ENCODE assay signal across 8 cellular contexts in the genomic region with DNA sequence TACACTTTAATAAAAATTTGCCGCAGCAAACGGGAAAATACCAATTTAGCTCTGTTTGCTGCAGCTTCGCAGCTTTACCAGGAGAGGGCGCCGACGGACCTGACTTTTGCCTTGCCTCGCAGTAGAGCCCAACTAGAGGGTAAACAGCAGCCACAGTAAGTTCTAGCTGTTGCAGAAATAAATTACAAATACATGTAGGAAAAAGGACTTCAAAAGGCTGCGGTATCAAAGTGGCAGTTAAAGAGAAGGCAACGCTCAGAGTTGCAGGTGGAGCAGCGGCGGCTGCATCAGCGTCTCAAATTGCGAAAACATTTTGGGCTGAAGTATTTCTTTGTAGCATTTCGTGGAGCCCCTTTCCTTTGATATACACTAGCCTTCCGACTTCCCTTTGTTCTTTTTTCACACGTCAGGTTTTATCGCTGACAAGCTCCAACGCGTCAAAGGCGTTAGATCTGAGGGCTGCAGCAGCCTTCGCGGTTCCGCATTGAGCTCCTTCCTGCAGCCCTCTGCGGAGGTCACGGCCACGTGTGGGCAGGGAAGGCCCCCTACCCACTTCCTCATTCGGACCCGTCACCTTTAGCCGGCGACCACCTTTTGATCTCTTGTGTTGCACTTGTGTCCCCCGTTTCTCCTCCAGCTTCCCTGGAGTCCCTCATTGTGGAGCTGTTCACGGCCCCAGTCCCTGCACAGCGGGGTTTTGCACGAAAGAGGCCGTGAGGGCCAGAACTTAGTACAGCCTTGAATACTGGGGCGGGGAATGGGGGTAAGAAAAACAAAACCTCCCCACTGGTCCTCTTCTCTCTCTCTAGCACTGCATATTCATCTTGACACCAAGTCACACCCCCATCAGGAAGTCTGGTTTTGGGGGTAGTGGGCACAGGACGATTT.
DNase-seq lines count a peak whose midpoint lies in the region; ATAC-seq and TF ChIP-seq lines count a peak whose summit lies in the region.

No MANE protein-coding gene starts in this region.

- H3K4me2 ChIP-seq in OCI-LY7 (ENCODE audit: low read length) (peak overlapping the region; percentile 57; the same call in 1 of the 2 replicates), neural cell (ENCODE audit: low read length) (peak overlapping the region; percentile 10)

- H3K9me3 Mint-ChIP-seq in activated T-helper 1 cell treated with anti-CD3 and anti-CD28 coated beads, Interleukin-12 subunit alpha, Interleukin-12 subunit beta, Interleukin-2, Interleukin-4 antibody, amounts not matched to agents 30 ng/mL and 10 ng/mL and 1 ng/mL, durations not matched to agents 14 hours and 24 hours and 36 hours = no peaks in the 10 kb centered on the region

- no peaks in the 10 kb centered on the region for H3K9me2 ChIP-seq in OCI-LY7 (ENCODE audit: insufficient read depth, low read length)
- no peaks in the 10 kb centered on the region for H3K9me2 ChIP-seq in neural cell (ENCODE audit: insufficient read depth, low read length)

- POLR2A ChIA-PET in OCI-LY7 (lab: Charles Lee) = interaction anchor here (0.8 to 2.3 kb wide), 8 partner anchors 9 to 386 kb away, joined by 3 to 9 read pairs (median 4); no protein-coding TSS in a partner anchor

- H3K36me3 ChIP-seq in OCI-LY7 (ENCODE audit: insufficient read depth, low read length) = no peaks in the 10 kb centered on the region
- H3K36me3 ChIP-seq in neural cell (ENCODE audit: insufficient read depth, low read length) = no peaks in the 10 kb centered on the region

- H3K79me2 ChIP-seq in OCI-LY7 (ENCODE audit: insufficient read depth, low read depth, low read length) (no peaks in the 10 kb centered on the region), neural cell (replicated peaks; ENCODE audit: insufficient read depth, low read length) (no peaks in the 10 kb centered on the region)

- peak overlapping the region; percentile 18 for H3K4me3 ChIP-seq in OCI-LY7 (ENCODE audit: low read depth, low read length, poor library complexity, severe bottlenecking)
- H3K4me3 ChIP-seq in fibroblast of pulmonary artery (replicated peaks; ENCODE audit: low read depth, low read length) = peak overlapping the region; percentile 36
- H3K4me3 ChIP-seq in neural cell (ENCODE audit: low read length) = peak overlapping the region; percentile 61

- H3F3A ChIP-seq in neural cell (ENCODE audit: insufficient read depth, low read length, poor library complexity, severe bottlenecking) = no peaks in the 10 kb centered on the region

- peaks cover 8% of the 10 kb centered on the region for H3K27me3 Mint-ChIP-seq in activated T-helper 1 cell treated with anti-CD3 and anti-CD28 coated beads, Interleukin-12 subunit alpha, Interleukin-12 subunit beta, Interleukin-2, Interleukin-4 antibody, amounts not matched to agents 30 ng/mL and 10 ng/mL and 1 ng/mL, durations not matched to agents 14 hours and 24 hours and 36 hours (ENCODE audit: insufficient read depth)

- peak; percentile 62 for TF ChIP-seq EP300 in neural cell (conservative IDR thresholded peaks at IDR 0.05; ENCODE audit: poor library complexity, severe bottlenecking)

- H2AFZ ChIP-seq in OCI-LY7 (ENCODE audit: low read length) = peak overlapping the region; percentile 57; the same call in 1 of the 2 replicates
- peak overlapping the region; percentile 15 for H2AFZ ChIP-seq in neural cell (ENCODE audit: low read depth, low read length)

- no peaks in the 10 kb centered on the region for H3K27me3 ChIP-seq in neural cell (ENCODE audit: insufficient read depth, low read depth, low read length)

- no peaks in the 10 kb centered on the region for H3K36me3 Mint-ChIP-seq in activated T-helper 1 cell treated with anti-CD3 and anti-CD28 coated beads, Interleukin-12 subunit alpha, Interleukin-12 subunit beta, Interleukin-2, Interleukin-4 antibody, amounts not matched to agents 30 ng/mL and 10 ng/mL and 1 ng/mL, durations not matched to agents 14 hours and 24 hours and 36 hours (ENCODE audit: low read depth)

- H3K9me3 ChIP-seq in OCI-LY7 (ENCODE audit: low read length) = no peaks in the 10 kb centered on the region
- no peaks in the 10 kb centered on the region for H3K9me3 ChIP-seq in neural cell (ENCODE audit: low read length)

- peak overlapping the region; percentile 59 for H3K9ac ChIP-seq in neural cell (ENCODE audit: low read length)

- H4K20me1 ChIP-seq in OCI-LY7 (ENCODE audit: insufficient read depth, low read length) (no peaks in the 10 kb centered on the region), neural cell (ENCODE audit: insufficient read depth) (no peaks in the 10 kb centered on the region)

- H3K27ac Mint-ChIP-seq in activated T-helper 1 cell treated with anti-CD3 and anti-CD28 coated beads, Interleukin-12 subunit alpha, Interleukin-12 subunit beta, Interleukin-2, Interleukin-4 antibody, amounts not matched to agents 30 ng/mL and 10 ng/mL and 1 ng/mL, durations not matched to agents 14 hours and 24 hours and 36 hours = peak overlapping the region; percentile 75

- CTCF ChIA-PET in OCI-LY7 (lab: Charles Lee; ENCODE audit: unreplicated experiment) = interaction anchor here (0.9 to 1.4 kb wide), 3 partner anchors 98 to 128 kb away, joined by 3 to 17 read pairs (median 5); no protein-coding TSS in a partner anchor

- DNase-seq in COLO829 (ENCODE audit: low spot score) (peak; percentile 56), OCI-LY7 (ENCODE audit: low spot score) (peak; percentile 70), fibroblast of pulmonary artery (ENCODE audit: low read depth) (peak; percentile 67), stromal cell of bone marrow (ENCODE audit: low read depth) (peak; percentile 26)
- peak; percentile 62 for DNase-seq in activated T-helper 1 cell treated with anti-CD3 and anti-CD28 coated beads, Interleukin-12 subunit alpha, Interleukin-12 subunit beta, Interleukin-2, Interleukin-4 antibody, amounts not matched to agents 30 ng/mL and 10 ng/mL and 1 ng/mL, durations not matched to agents 14 hours and 24 hours and 36 hours (ENCODE audit: low spot score)

- peaks cover 74% of the 10 kb centered on the region for H3K4me1 Mint-ChIP-seq in activated T-helper 1 cell treated with anti-CD3 and anti-CD28 coated beads, Interleukin-12 subunit alpha, Interleukin-12 subunit beta, Interleukin-2, Interleukin-4 antibody, amounts not matched to agents 30 ng/mL and 10 ng/mL and 1 ng/mL, durations not matched to agents 14 hours and 24 hours and 36 hours (ENCODE audit: low read depth)

- intact Hi-C loops in OCI-LY7 (cut with micrococcal nuclease; ENCODE audit: unreplicated experiment) = loop anchor here (1.0 kb wide), 2 partner anchors 48 to 129 kb away; no protein-coding TSS in a partner anchor
- intact Hi-C loops in activated T-helper 1 cell treated with anti-CD3 and anti-CD28 coated beads, Interleukin-12 subunit alpha, Interleukin-12 subunit beta, Interleukin-2, Interleukin-4 antibody, amounts not matched to agents 30 ng/mL and 10 ng/mL and 1 ng/mL, durations not matched to agents 14 hours and 24 hours and 36 hours (cut with micrococcal nuclease) = loop anchor here (1.0 to 5.0 kb wide), 8 partner anchors 18 to 258 kb away; no protein-coding TSS in a partner anchor

- TF ChIP-seq CTCF in OCI-LY7 (conservative IDR thresholded peaks at IDR 0.05; ENCODE audit: low read length) = peak; percentile 94
- TF ChIP-seq CTCF in fibroblast of pulmonary artery (IDR thresholded peaks at IDR 0.05; ENCODE audit: low read length, missing control alignments) = peak; percentile 92
- TF ChIP-seq CTCF in neural cell (IDR thresholded peaks at IDR 0.05; ENCODE audit: poor library complexity, severe bottlenecking) = peak; percentile 92

- peak overlapping the region; percentile 80 for H3K4me3 Mint-ChIP-seq in activated T-helper 1 cell treated with anti-CD3 and anti-CD28 coated beads, Interleukin-12 subunit alpha, Interleukin-12 subunit beta, Interleukin-2, Interleukin-4 antibody, amounts not matched to agents 30 ng/mL and 10 ng/mL and 1 ng/mL, durations not matched to agents 14 hours and 24 hours and 36 hours

- H3K27ac ChIP-seq in OCI-LY7 (ENCODE audit: low read depth, low read length, poor library complexity, severe bottlenecking) = no peak overlapping the region
- H3K27ac ChIP-seq in neural cell (ENCODE audit: low read length) = peak overlapping the region; percentile 56

- peaks cover 24% of the 10 kb centered on the region for H3K4me1 ChIP-seq in OCI-LY7 (ENCODE audit: insufficient read depth, low read length, poor library complexity, severe bottlenecking)

- peak; percentile 59 for ATAC-seq in GM19452 (IDR thresholded peaks at IDR 0.05; ENCODE audit: unreplicated experiment)
- peak; percentile 46 for ATAC-seq in HG03571 (IDR thresholded peaks at IDR 0.05; ENCODE audit: unreplicated experiment)

- TF ChIP-seq RAD21 in neural cell (conservative IDR thresholded peaks at IDR 0.05) = peak; percentile 95

- no TSS peak for BruUV-seq in OCI-LY7 (replicated peaks; lab: Mats Ljungman, UMichigan)

TF ChIP-seq in neural cell, 6 proteins besides CTCF, POLR2A, EP300 and RAD21 (continues in another document):
- TF ChIP-seq, protein P1, sequence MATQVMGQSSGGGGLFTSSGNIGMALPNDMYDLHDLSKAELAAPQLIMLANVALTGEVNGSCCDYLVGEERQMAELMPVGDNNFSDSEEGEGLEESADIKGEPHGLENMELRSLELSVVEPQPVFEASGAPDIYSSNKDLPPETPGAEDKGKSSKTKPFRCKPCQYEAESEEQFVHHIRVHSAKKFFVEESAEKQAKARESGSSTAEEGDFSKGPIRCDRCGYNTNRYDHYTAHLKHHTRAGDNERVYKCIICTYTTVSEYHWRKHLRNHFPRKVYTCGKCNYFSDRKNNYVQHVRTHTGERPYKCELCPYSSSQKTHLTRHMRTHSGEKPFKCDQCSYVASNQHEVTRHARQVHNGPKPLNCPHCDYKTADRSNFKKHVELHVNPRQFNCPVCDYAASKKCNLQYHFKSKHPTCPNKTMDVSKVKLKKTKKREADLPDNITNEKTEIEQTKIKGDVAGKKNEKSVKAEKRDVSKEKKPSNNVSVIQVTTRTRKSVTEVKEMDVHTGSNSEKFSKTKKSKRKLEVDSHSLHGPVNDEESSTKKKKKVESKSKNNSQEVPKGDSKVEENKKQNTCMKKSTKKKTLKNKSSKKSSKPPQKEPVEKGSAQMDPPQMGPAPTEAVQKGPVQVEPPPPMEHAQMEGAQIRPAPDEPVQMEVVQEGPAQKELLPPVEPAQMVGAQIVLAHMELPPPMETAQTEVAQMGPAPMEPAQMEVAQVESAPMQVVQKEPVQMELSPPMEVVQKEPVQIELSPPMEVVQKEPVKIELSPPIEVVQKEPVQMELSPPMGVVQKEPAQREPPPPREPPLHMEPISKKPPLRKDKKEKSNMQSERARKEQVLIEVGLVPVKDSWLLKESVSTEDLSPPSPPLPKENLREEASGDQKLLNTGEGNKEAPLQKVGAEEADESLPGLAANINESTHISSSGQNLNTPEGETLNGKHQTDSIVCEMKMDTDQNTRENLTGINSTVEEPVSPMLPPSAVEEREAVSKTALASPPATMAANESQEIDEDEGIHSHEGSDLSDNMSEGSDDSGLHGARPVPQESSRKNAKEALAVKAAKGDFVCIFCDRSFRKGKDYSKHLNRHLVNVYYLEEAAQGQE (IDR thresholded peaks at IDR 0.05; ENCODE audit: borderline replicate concordance) = no peak
- peak; percentile 57 for TF ChIP-seq POLR2AphosphoS5 (IDR thresholded peaks at IDR 0.05)
- peak; percentile 43 for TF ChIP-seq MXI1 (conservative IDR thresholded peaks at IDR 0.05; ENCODE audit: poor library complexity, severe bottlenecking)
- TF ChIP-seq TAF1 (IDR thresholded peaks at IDR 0.05; ENCODE audit: low read depth) = no peak
- no peak for TF ChIP-seq EZH2 (IDR thresholded peaks at IDR 0.05; ENCODE audit: borderline replicate concordance, insufficient read depth, low read length, poor library complexity, severe bottlenecking)
